Comparison of ENCODE assay signal across 8 cellular contexts in the genomic region with DNA sequence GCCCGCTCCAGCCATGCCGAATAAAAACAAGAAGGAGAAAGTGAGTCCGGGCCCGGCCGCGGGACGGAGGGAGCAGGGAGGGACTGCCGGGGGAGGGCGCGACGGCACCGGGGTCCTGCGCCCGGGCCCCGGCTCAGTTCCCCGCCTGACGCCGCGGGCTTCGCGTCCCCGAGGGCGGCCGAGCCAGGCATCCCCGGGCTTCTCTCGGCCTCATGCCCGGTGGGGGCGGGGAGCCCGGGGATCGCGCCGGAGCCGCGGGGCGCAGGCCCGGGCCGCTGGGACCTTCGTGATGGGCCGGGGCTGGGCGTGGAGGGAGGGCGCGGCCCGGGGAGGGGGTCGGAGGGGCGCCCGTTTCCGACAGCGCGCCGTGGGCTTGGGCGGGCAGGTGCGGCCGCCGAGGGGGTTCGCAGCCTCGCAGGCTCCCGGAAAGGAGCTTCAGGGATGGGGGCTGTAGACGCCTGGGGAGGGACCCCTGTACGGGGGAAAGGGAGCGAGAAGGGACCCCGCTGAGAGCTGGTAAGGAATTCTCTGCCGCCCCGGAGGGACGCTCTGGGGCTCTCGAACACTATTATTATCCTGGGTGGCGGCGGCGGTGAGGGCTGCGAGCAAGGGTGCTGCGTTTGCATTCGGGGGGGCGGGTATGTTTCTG. TPM values are rescaled to one million over a fixed set of nuclear protein-coding genes. Genes with fewer than 3 reads are reported as not detected.
DNase-seq lines count a peak whose midpoint lies in the region; ATAC-seq and TF ChIP-seq lines count a peak whose summit lies in the region.

No MANE protein-coding gene starts in this region.

- TF ChIP-seq POLR2A in breast epithelium (IDR thresholded peaks at IDR 0.05) = no peak

- peak overlapping the region; percentile 88 for H3K4me3 Mint-ChIP-seq in T-helper 2 cell treated with Interferon-gamma antibody and Interleukin-4, amounts not matched to agents 5 μg/mL and 100 μg/mL, for 36 hours

- peak overlapping the region; percentile 72 for H3K27ac Mint-ChIP-seq in T-helper 2 cell treated with Interferon-gamma antibody and Interleukin-4, amounts not matched to agents 5 μg/mL and 100 μg/mL, for 36 hours

- H3K4me1 ChIP-seq in breast epithelium (no peaks in the 10 kb centered on the region), left lung (peaks cover 12 to 29% of the 10 kb centered on the region in 2 donors)

- TF ChIP-seq CTCF in breast epithelium (IDR thresholded peaks at IDR 0.05) (no peak), left lung (IDR thresholded peaks at IDR 0.05) (no peak)

- peaks cover 6% of the 10 kb centered on the region for H3K27me3 Mint-ChIP-seq in T-helper 2 cell treated with Interferon-gamma antibody and Interleukin-4, amounts not matched to agents 5 μg/mL and 100 μg/mL, for 36 hours (ENCODE audit: low read depth)

- peak; percentile 80 for DNase-seq in Right ventricle myocardium inferior (ENCODE audit: missing footprints)
- DNase-seq in cardiac septum (ENCODE audit: low spot score) = no peak
- peak; percentile 34 for DNase-seq in T-helper 2 cell treated with Interferon-gamma antibody and Interleukin-4, amounts not matched to agents 5 μg/mL and 100 μg/mL, for 36 hours (ENCODE audit: low spot score)
- DNase-seq in breast epithelium (ENCODE audit: low spot score in 2 of 2) = peak in 1 of 2 donors; percentile 29
- peak in 1 of 2 donors; percentile 55 for DNase-seq in left lung
- peak; percentile 42 to 49 for DNase-seq in stimulated activated CD4-positive, alpha-beta T cell treated with anti-CD3 and anti-CD28 coated beads, Interleukin-4, amount 100 ng/mL, for 4 hours
- no peak for DNase-seq in HPDE6-E6E7 (ENCODE audit: extremely low spot score)

- H3K36me3 ChIP-seq in breast epithelium (no peaks in the 10 kb centered on the region), left lung (peaks cover 0 to 14% of the 10 kb centered on the region in 2 donors)

- H3K4me1 Mint-ChIP-seq in T-helper 2 cell treated with Interferon-gamma antibody and Interleukin-4, amounts not matched to agents 5 μg/mL and 100 μg/mL, for 36 hours (ENCODE audit: low read depth) = peaks cover 35% of the 10 kb centered on the region

- intact Hi-C loops in Right ventricle myocardium inferior (cut with DNase I) = loop anchor here (1.0 to 5.0 kb wide), 6 partner anchors 55 to 555 kb away; a partner anchor contains a TSS
- intact Hi-C loops in cardiac septum (cut with DNase I) = loop anchor here (5.0 kb wide), 2 partner anchors 55 to 200 kb away; a partner anchor contains a TSS
- intact Hi-C loops in breast epithelium (cut with DNase I; ENCODE audit: low total_unique reads) = no loop called here
- intact Hi-C loops in left lung (cut with DNase I) = no loop called here

- no peaks in the 10 kb centered on the region for H3K9me3 ChIP-seq in breast epithelium
- no peaks in the 10 kb centered on the region for H3K9me3 ChIP-seq in left lung

- no peaks in the 10 kb centered on the region for H3K27me3 ChIP-seq in breast epithelium
- H3K27me3 ChIP-seq in left lung = no peaks in the 10 kb centered on the region

- peaks cover 15% of the 10 kb centered on the region for H3K36me3 Mint-ChIP-seq in T-helper 2 cell treated with Interferon-gamma antibody and Interleukin-4, amounts not matched to agents 5 μg/mL and 100 μg/mL, for 36 hours (ENCODE audit: low read depth)

- H3K9me3 Mint-ChIP-seq in T-helper 2 cell treated with Interferon-gamma antibody and Interleukin-4, amounts not matched to agents 5 μg/mL and 100 μg/mL, for 36 hours = no peaks in the 10 kb centered on the region

- H3K27ac ChIP-seq in breast epithelium (peak overlapping the region; percentile 79 to 88), left lung (peak overlapping the region; percentile 71 to 73)

- ATAC-seq in Right ventricle myocardium inferior = no peak
- peak; percentile 15 for ATAC-seq in HG03066 (IDR thresholded peaks at IDR 0.05; ENCODE audit: low read depth, unreplicated experiment)
- ATAC-seq in left lung = no peak

- H3K4me3 ChIP-seq in breast epithelium (peak overlapping the region; percentile 76 to 98 (median 91)), left lung (peak overlapping the region; percentile 67 to 69)

RNA-seq across cellular contexts. Expression of a gene that starts 0.5 kb away (rescaled TPM):
- total RNA-seq in Right ventricle myocardium inferior (199 TPM), cardiac septum (202 TPM), breast epithelium (100 to 1,000 TPM in 2 of 3 donors, 10 to 100 TPM in 1; 90.5 to 105 (median 102) TPM), left lung (100 to 1,000 TPM; 146 to 176 TPM)

Comparison
In these comparisons a context has a peak if more than half of its experiments do, and no peak if none do; other contexts are left out.
1. DNase-seq: peak in Right ventricle myocardium inferior (single experiment), T-helper 2 cell treated with Interferon-gamma antibody and Interleukin-4, amounts not matched to agents 5 μg/mL and 100 μg/mL, for 36 hours (single experiment) and stimulated activated CD4-positive, alpha-beta T cell treated with anti-CD3 and anti-CD28 coated beads, Interleukin-4, amount 100 ng/mL, for 4 hours (2 of 2); none in cardiac septum (single experiment) and HPDE6-E6E7 (single experiment).
2. intact Hi-C loops: an anchor here in Right ventricle myocardium inferior (1.0 to 5.0 kb wide) and cardiac septum (5.0 kb wide); none called in breast epithelium and left lung.